8 cellular contexts compared by ENCODE assay signal in genomic region chr9:39474499-39474898, GRCh38.
A peak's percentile ranks its signal among the peaks of the same experiment; 100 is the strongest.
DNase-seq lines count a peak whose midpoint lies in the region; ATAC-seq lines count a peak whose summit lies in the region.
"Not testable (repeated sequence)": the region's sequence is repeated elsewhere in the genome, so short reads cannot be mapped to it uniquely, and the experiment has no call there.

No MANE protein-coding gene starts in this region.

- not testable (repeated sequence) for DNase-seq in stimulated activated naive B cell treated with anti-CD40 and anti-IgM and Interleukin-4, amounts not matched to agents 10 μg/mL and 1 μg/mL and 100 μg/mL, for 72 hours

- H3K36me3 Mint-ChIP-seq in stimulated activated naive B cell treated with anti-CD40 and anti-IgM and Interleukin-4, amounts not matched to agents 10 μg/mL and 1 μg/mL and 100 μg/mL, for 72 hours, result not testable (repeated sequence)

- ATAC-seq in GM18867 (IDR thresholded peaks at IDR 0.05; ENCODE audit: unreplicated experiment) (peak; percentile 100), GM19372 (IDR thresholded peaks at IDR 0.05; ENCODE audit: low read depth, unreplicated experiment) (peak; percentile 99), GM21423 (IDR thresholded peaks at IDR 0.05; ENCODE audit: unreplicated experiment) (peak; percentile 97), HG02571 (IDR thresholded peaks at IDR 0.05; ENCODE audit: unreplicated experiment) (peak; percentile 99), HG02885 (IDR thresholded peaks at IDR 0.05; ENCODE audit: poor library complexity, unreplicated experiment) (peak; percentile 100), HG03097 (IDR thresholded peaks at IDR 0.05; ENCODE audit: low FRiP score, unreplicated experiment) (peak; percentile 97), HG03457 (IDR thresholded peaks at IDR 0.05; ENCODE audit: unreplicated experiment) (peak; percentile 99)
- ATAC-seq in stimulated activated naive B cell treated with anti-CD40 and anti-IgM and Interleukin-4, amounts not matched to agents 10 μg/mL and 1 μg/mL and 100 μg/mL, for 72 hours (replicated peaks), result peak; percentile 34 to 65

- not testable (repeated sequence) for H3K4me1 Mint-ChIP-seq in stimulated activated naive B cell treated with anti-CD40 and anti-IgM and Interleukin-4, amounts not matched to agents 10 μg/mL and 1 μg/mL and 100 μg/mL, for 72 hours

- H3K9me3 Mint-ChIP-seq in stimulated activated naive B cell treated with anti-CD40 and anti-IgM and Interleukin-4, amounts not matched to agents 10 μg/mL and 1 μg/mL and 100 μg/mL, for 72 hours, result not testable (repeated sequence)

- H3K27ac Mint-ChIP-seq in stimulated activated naive B cell treated with anti-CD40 and anti-IgM and Interleukin-4, amounts not matched to agents 10 μg/mL and 1 μg/mL and 100 μg/mL, for 72 hours, result not testable (repeated sequence)

- H3K4me3 Mint-ChIP-seq in stimulated activated naive B cell treated with anti-CD40 and anti-IgM and Interleukin-4, amounts not matched to agents 10 μg/mL and 1 μg/mL and 100 μg/mL, for 72 hours, result not testable (repeated sequence)

- H3K27me3 Mint-ChIP-seq in stimulated activated naive B cell treated with anti-CD40 and anti-IgM and Interleukin-4, amounts not matched to agents 10 μg/mL and 1 μg/mL and 100 μg/mL, for 72 hours, result not testable (repeated sequence)

Comparison
In these comparisons a context has a peak if more than half of its experiments do, and no peak if none do; other contexts are left out.
1. ATAC-seq: peak in every context shown above with its lines; median percentile 100 in GM18867; 100 in HG02885; 99 in GM19372; 99 in HG02571; 99 in HG03457; 97 in GM21423; 97 in HG03097; 50 in stimulated activated naive B cell treated with anti-CD40 and anti-IgM and Interleukin-4, amounts not matched to agents 10 μg/mL and 1 μg/mL and 100 μg/mL, for 72 hours.